ENCODE assay signal across 1 cellular context in genomic region chr3:12964713-12965612, GRCh38.
A peak's percentile ranks its signal among the peaks of the same experiment; 100 is the strongest.
TF ChIP-seq lines count a peak whose summit lies in the region.

No MANE protein-coding gene starts in this region.

TF ChIP-seq in HepG2, 621 proteins besides CTCF, POLR2A, EP300 and RAD21 (continued from another document and continues in another):
- TF ChIP-seq GPBP1L1 (CRISPR knock-in tag; IDR thresholded peaks at IDR 0.05) (no peak), ZNF350 (CRISPR knock-in tag; IDR thresholded peaks at IDR 0.05; ENCODE audit: borderline replicate concordance, low read depth) (peak; percentile 77), ZNF629 (CRISPR knock-in tag; conservative IDR thresholded peaks at IDR 0.05) (no peak), ATF5 (CRISPR knock-in tag; IDR thresholded peaks at IDR 0.05; ENCODE audit: low read depth) (no peak), ZNF549 (CRISPR knock-in tag; IDR thresholded peaks at IDR 0.05) (no peak), ZC3H4 (CRISPR knock-in tag; IDR thresholded peaks at IDR 0.05; ENCODE audit: borderline replicate concordance) (peak; percentile 31; the same call in 1 of the 2 replicates), ZBTB33 (CRISPR knock-in tag; IDR thresholded peaks at IDR 0.05) (peak; percentile 65), PPARG (CRISPR knock-in tag; conservative IDR thresholded peaks at IDR 0.05) (peak; percentile 62; the same call in 1 of the 2 replicates), ZFP62 (CRISPR knock-in tag; IDR thresholded peaks at IDR 0.05) (no peak), CAMTA2 (CRISPR knock-in tag; IDR thresholded peaks at IDR 0.05; ENCODE audit: borderline replicate concordance) (no peak), ZNF253 (CRISPR knock-in tag; IDR thresholded peaks at IDR 0.05; ENCODE audit: borderline replicate concordance) (no peak), ZNF496 (CRISPR knock-in tag; IDR thresholded peaks at IDR 0.05; ENCODE audit: insufficient replicate concordance) (no peak), POGZ (CRISPR knock-in tag; IDR thresholded peaks at IDR 0.05) (no peak), KAT8 (CRISPR knock-in tag; IDR thresholded peaks at IDR 0.05) (peak; percentile 78), ZNF570 (CRISPR knock-in tag; IDR thresholded peaks at IDR 0.05; ENCODE audit: borderline replicate concordance) (no peak), ZC3H13 (CRISPR knock-in tag; IDR thresholded peaks at IDR 0.05) (no peak), THAP7 (CRISPR knock-in tag; IDR thresholded peaks at IDR 0.05) (no peak), DBP (CRISPR knock-in tag; IDR thresholded peaks at IDR 0.05; ENCODE audit: not compliant biosample characterization) (no peak), ZBTB14 (CRISPR knock-in tag; IDR thresholded peaks at IDR 0.05) (0 out of 2 replicates have a peak, but pooled peaks have one; percentile 14), ZZZ3 (CRISPR knock-in tag; IDR thresholded peaks at IDR 0.05; ENCODE audit: borderline replicate concordance) (no peak; the same call in 1 of the 2 replicates), ZBTB25 (CRISPR knock-in tag; IDR thresholded peaks at IDR 0.05) (0 out of 2 replicates have a peak, but pooled peaks have one; percentile 70), BATF2 (CRISPR knock-in tag; IDR thresholded peaks at IDR 0.05) (no peak), ZNF446 (CRISPR knock-in tag; IDR thresholded peaks at IDR 0.05) (no peak), ZNF335 (CRISPR knock-in tag; IDR thresholded peaks at IDR 0.05) (peak; percentile 32; the same call in 1 of the 2 replicates), ZNF432 (CRISPR knock-in tag; IDR thresholded peaks at IDR 0.05; ENCODE audit: borderline replicate concordance) (no peak), RFX5 (IDR thresholded peaks at IDR 0.05; ENCODE audit: low read depth, low read length) (no peak), IRX3 (CRISPR knock-in tag; IDR thresholded peaks at IDR 0.05; ENCODE audit: borderline replicate concordance, low read depth) (no peak; the same call in 1 of the 2 replicates), ZNF580 (CRISPR knock-in tag; IDR thresholded peaks at IDR 0.05; ENCODE audit: borderline replicate concordance, low read depth) (0 out of 2 replicates have a peak, but pooled peaks have one; percentile 2), MAFG (CRISPR knock-in tag; IDR thresholded peaks at IDR 0.05) (no peak), PBX2 (CRISPR knock-in tag; IDR thresholded peaks at IDR 0.05) (peak; percentile 82), ZNF556 (CRISPR knock-in tag; IDR thresholded peaks at IDR 0.05; ENCODE audit: borderline replicate concordance) (peak; percentile 48; the same call in 1 of the 2 replicates), ZNF749 (CRISPR knock-in tag; IDR thresholded peaks at IDR 0.05; ENCODE audit: borderline replicate concordance) (no peak), RFXANK (CRISPR knock-in tag; IDR thresholded peaks at IDR 0.05) (0 out of 2 replicates have a peak, but pooled peaks have one; percentile 65), HMG20A (CRISPR knock-in tag; IDR thresholded peaks at IDR 0.05; ENCODE audit: borderline replicate concordance) (peak; percentile 89), HOXA7 (CRISPR knock-in tag; IDR thresholded peaks at IDR 0.05) (no peak), STAG1 (CRISPR knock-in tag; IDR thresholded peaks at IDR 0.05) (no peak), TEAD3 (CRISPR knock-in tag; optimal IDR thresholded peaks at IDR 0.05; ENCODE audit: borderline replicate concordance) (peak; percentile 88), ETS1 (CRISPR knock-in tag; IDR thresholded peaks at IDR 0.05) (no peak), ZNF563 (CRISPR knock-in tag; IDR thresholded peaks at IDR 0.05) (no peak), NFRKB (IDR thresholded peaks at IDR 0.05) (no peak), ZNF788 (CRISPR knock-in tag; IDR thresholded peaks at IDR 0.05; ENCODE audit: borderline replicate concordance) (peak; percentile 72; the same call in 1 of the 2 replicates), ZNF543 (CRISPR knock-in tag; IDR thresholded peaks at IDR 0.05) (no peak), ZNF460 (CRISPR knock-in tag; IDR thresholded peaks at IDR 0.05; ENCODE audit: borderline replicate concordance) (no peak; the same call in 1 of the 2 replicates), ZBTB38 (CRISPR knock-in tag; IDR thresholded peaks at IDR 0.05) (no peak), SNRNP70 (IDR thresholded peaks at IDR 0.05; ENCODE audit: low read depth, low read length) (no peak), ZXDC (CRISPR knock-in tag; IDR thresholded peaks at IDR 0.05) (no peak), AGO1 (IDR thresholded peaks at IDR 0.05; ENCODE audit: low read depth, low read length, poor library complexity, severe bottlenecking) (no peak), TCF7 (IDR thresholded peaks at IDR 0.05; ENCODE audit: low read depth) (peak; percentile 88), FIP1L1 (IDR thresholded peaks at IDR 0.05; ENCODE audit: borderline replicate concordance, insufficient read depth, low read depth, low read length) (no peak), MTF2 (CRISPR knock-in tag; IDR thresholded peaks at IDR 0.05; ENCODE audit: borderline replicate concordance) (no peak), KLF6 (CRISPR knock-in tag; IDR thresholded peaks at IDR 0.05) (0 out of 2 replicates have a peak, but pooled peaks have one; percentile 66), SCMH1 (CRISPR knock-in tag; IDR thresholded peaks at IDR 0.05; ENCODE audit: borderline replicate concordance) (no peak), ZMAT5 (CRISPR knock-in tag; IDR thresholded peaks at IDR 0.05; ENCODE audit: borderline replicate concordance, low read depth) (no peak), ZNF230 (CRISPR knock-in tag; IDR thresholded peaks at IDR 0.05) (no peak), MEF2D (CRISPR knock-in tag; IDR thresholded peaks at IDR 0.05) (peak; percentile 24; the same call in 1 of the 2 replicates)
